Comparison of ENCODE assay signal across 32 cellular contexts in genomic region chr10:75878586-75878985, GRCh38.
"Had no signal": no experiment of that assay in that cellular context is flagged by ENCODE, and none has a peak within 500 bp of the region (broad histone marks: within the 10 kb centered on the region; RNA-seq: fewer than 3 reads in every experiment).

No MANE protein-coding gene starts in this region.

- H3K4me2 ChIP-seq: KMS-11, PC-9 had no signal

- H2AFZ ChIP-seq: PC-9 had no signal

- H3K9me3 ChIP-seq: MG63, SJCRH30 had no signal

- H3K36me3 ChIP-seq: MG63, SJCRH30 had no signal

- DNase-seq: Kasumi-1, KBM-7, MG63, NCI-H1048, NCI-H1092 treated with DMSO at 0.1 percent for 48 hours, NCI-H1105 treated with DMSO at 0.1 percent for 48 hours, NCI-H1417, NCI-H1436, NCI-H1694, NCI-H187, NCI-H1930, NCI-H2029 treated with DMSO at 0.1 percent for 48 hours, NCI-H2081 treated with DMSO at 0.1 percent for 48 hours, NCI-H2107, NCI-H2171 treated with DMSO at 0.1 percent for 48 hours, NCI-H2227 treated with DMSO at 0.1 percent for 48 hours, NCI-H345, NCI-H446, NCI-H510A treated with DMSO at 0.1 percent for 48 hours, NCI-H524 treated with DMSO at 0.1 percent for 48 hours, NCI-H774, PC-9, SHP77, SIG-M5, SJCRH30, T-cell had no signal

- H3K27me3 ChIP-seq: MG63, SJCRH30 had no signal

- H3K27ac ChIP-seq: KMS-11, PC-9, RWPE1, SJCRH30, SK-N-MC had no signal

- H3K4me3 ChIP-seq: MG63, PC-9, SJCRH30, SK-N-MC had no signal

- H3K4me1 ChIP-seq: SJCRH30 had no signal

- ATAC-seq: Panc1, Right ventricle myocardium inferior, SK-N-SH treated with all-trans-retinoic acid at 6 μM for 48 hours, T-cell had no signal

- H3K9ac ChIP-seq: KMS-11 had no signal
